In genomic region chr17:78484300-78485159, GRCh38 we compare ENCODE assay signal across 8 cellular contexts.
DNase-seq lines count a peak whose midpoint lies in the region; ATAC-seq and TF ChIP-seq lines count a peak whose summit lies in the region.

No MANE protein-coding gene starts in this region.

- peaks cover 10% of the 10 kb centered on the region for H3K27me3 Mint-ChIP-seq in CD8-positive, alpha-beta T cell (ENCODE audit: low read depth)
- peaks cover 3% of the 10 kb centered on the region for H3K27me3 Mint-ChIP-seq in activated CD4-positive, alpha-beta T cell treated with anti-CD3 and anti-CD28 coated beads for 36 hours

- H3K36me3 ChIP-seq in CD8-positive, alpha-beta T cell (ENCODE audit: insufficient read depth, low read length), result no peaks in the 10 kb centered on the region
- no peaks in the 10 kb centered on the region for H3K36me3 ChIP-seq in ectodermal cell (ENCODE audit: control insufficient read depth, insufficient read depth, low read length)
- no peaks in the 10 kb centered on the region for H3K36me3 ChIP-seq in neuronal stem cell (replicated peaks in 1 of 2; ENCODE audit: control insufficient read depth in 2 of 2, insufficient read depth in 2 of 2, low read length in 2 of 2)
- H3K36me3 ChIP-seq in upper lobe of right lung, result no peaks in the 10 kb centered on the region

- peaks cover 8% of the 10 kb centered on the region for H3K4me1 ChIP-seq in CD8-positive, alpha-beta T cell (ENCODE audit: insufficient read depth, low read length)
- H3K4me1 ChIP-seq in ectodermal cell (ENCODE audit: control insufficient read depth, insufficient read depth, low read length) (no peaks in the 10 kb centered on the region), neuronal stem cell (ENCODE audit: control insufficient read depth in 2 of 2, insufficient read depth in 1 of 2, low read depth in 1 of 2, low read length in 2 of 2) (peaks cover 0 to 8% of the 10 kb centered on the region in 2 donors), upper lobe of right lung (peaks cover 5% of the 10 kb centered on the region)

- no peak overlapping the region for H3K27ac ChIP-seq in CD8-positive, alpha-beta T cell (ENCODE audit: low read depth, low read length)
- no peak overlapping the region for H3K27ac ChIP-seq in ectodermal cell (ENCODE audit: insufficient read depth, low read depth, low read length, poor library complexity, severe bottlenecking)
- H3K27ac ChIP-seq in neuronal stem cell (replicated peaks; ENCODE audit: low read length), result no peak overlapping the region
- no peak overlapping the region for H3K27ac ChIP-seq in upper lobe of right lung

- whole genome bisulfite sequencing in ectodermal cell, 2 experiments, result 12 to 23% methylated on average over 36 to 39 of the region's 39 CpGs
- WGBS in neuronal stem cell (ENCODE audit: extremely low coverage in 2 of 2, insufficient read length in 2 of 2, insufficient replicate concordance in 1 of 2), 2 donors, result no CpG with 5 or more reads among the region's 39 CpGs

- H3K27ac Mint-ChIP-seq in CD8-positive, alpha-beta T cell, result no peak overlapping the region
- H3K27ac Mint-ChIP-seq in activated CD4-positive, alpha-beta T cell treated with anti-CD3 and anti-CD28 coated beads for 36 hours, result peak overlapping the region; percentile 28

- peaks cover 10% of the 10 kb centered on the region for H3K4me1 Mint-ChIP-seq in CD8-positive, alpha-beta T cell (ENCODE audit: low read depth)
- peaks cover 7% of the 10 kb centered on the region for H3K4me1 Mint-ChIP-seq in activated CD4-positive, alpha-beta T cell treated with anti-CD3 and anti-CD28 coated beads for 36 hours

- no peaks in the 10 kb centered on the region for H3K36me3 Mint-ChIP-seq in CD8-positive, alpha-beta T cell
- no peaks in the 10 kb centered on the region for H3K36me3 Mint-ChIP-seq in activated CD4-positive, alpha-beta T cell treated with anti-CD3 and anti-CD28 coated beads for 36 hours (ENCODE audit: low read depth)

- H3K14ac ChIP-seq in neuronal stem cell (ENCODE audit: low read length), result peak overlapping the region; percentile 64

- H2BK12ac ChIP-seq in neuronal stem cell (ENCODE audit: low read length), result peak overlapping the region; percentile 69

- CTCF ChIA-PET in CD8-positive, alpha-beta T cell (lab: Charles Lee), result no interaction called here
- CTCF ChIA-PET in activated CD4-positive, alpha-beta T cell treated with anti-CD3 and anti-CD28 coated beads for 36 hours (lab: Charles Lee), result interaction anchor here (0.6 to 1.4 kb wide), 6 partner anchors 10 to 234 kb away, joined by 3 read pairs; no protein-coding TSS in a partner anchor

- H4K8ac ChIP-seq in neuronal stem cell (ENCODE audit: low read depth, low read length), result peak overlapping the region; percentile 32

- H2BK5ac ChIP-seq in neuronal stem cell (ENCODE audit: low read length), result peak overlapping the region; percentile 85

- H3K4me3 Mint-ChIP-seq in CD8-positive, alpha-beta T cell, result peak overlapping the region; percentile 72
- peak overlapping the region; percentile 67 for H3K4me3 Mint-ChIP-seq in activated CD4-positive, alpha-beta T cell treated with anti-CD3 and anti-CD28 coated beads for 36 hours

- no peaks in the 10 kb centered on the region for H3K9me3 ChIP-seq in CD8-positive, alpha-beta T cell (ENCODE audit: low read length)
- no peaks in the 10 kb centered on the region for H3K9me3 ChIP-seq in ectodermal cell (ENCODE audit: control insufficient read depth, low read length)
- no peaks in the 10 kb centered on the region for H3K9me3 ChIP-seq in neuronal stem cell (replicated peaks in 1 of 2; ENCODE audit: control insufficient read depth in 2 of 2, insufficient read depth in 1 of 2, low read depth in 1 of 2, low read length in 2 of 2)
- no peaks in the 10 kb centered on the region for H3K9me3 ChIP-seq in upper lobe of right lung

- POLR2A ChIA-PET in CD8-positive, alpha-beta T cell (lab: Charles Lee), result no interaction called here
- POLR2A ChIA-PET in activated CD4-positive, alpha-beta T cell treated with anti-CD3 and anti-CD28 coated beads for 36 hours (lab: Charles Lee), result no interaction called here

- H3K27me3 ChIP-seq in CD8-positive, alpha-beta T cell (ENCODE audit: insufficient read depth, low read length), result no peaks in the 10 kb centered on the region
- peaks cover 12% of the 10 kb centered on the region for H3K27me3 ChIP-seq in ectodermal cell (ENCODE audit: control insufficient read depth, insufficient read depth, low read length, poor library complexity, severe bottlenecking)
- H3K27me3 ChIP-seq in neuronal stem cell (ENCODE audit: control insufficient read depth in 3 of 3, insufficient read depth in 3 of 3, low read depth in 1 of 3, low read length in 3 of 3), result peaks cover 2 to 68% (median 9%) of the 10 kb centered on the region in 3 experiments
- peaks cover 5% of the 10 kb centered on the region for H3K27me3 ChIP-seq in upper lobe of right lung

- peaks cover 1% of the 10 kb centered on the region for H3K79me1 ChIP-seq in neuronal stem cell (ENCODE audit: low read depth, low read length)

- peak overlapping the region; percentile 87 for H3K23ac ChIP-seq in neuronal stem cell (ENCODE audit: low read depth, low read length, poor library complexity)

- H2AFZ ChIP-seq in neuronal stem cell (ENCODE audit: low read length), result peak overlapping the region; percentile 40

- H3K4me2 ChIP-seq in neuronal stem cell (ENCODE audit: insufficient read depth, low read length, poor library complexity, severe bottlenecking), result peak overlapping the region; percentile 88

- H3K9me3 Mint-ChIP-seq in CD8-positive, alpha-beta T cell, result no peaks in the 10 kb centered on the region
- no peaks in the 10 kb centered on the region for H3K9me3 Mint-ChIP-seq in activated CD4-positive, alpha-beta T cell treated with anti-CD3 and anti-CD28 coated beads for 36 hours (ENCODE audit: low read depth)

- H3K4me3 ChIP-seq in CD8-positive, alpha-beta T cell (ENCODE audit: low read depth, low read length), result peak overlapping the region; percentile 52
- H3K4me3 ChIP-seq in ectodermal cell (ENCODE audit: insufficient read depth, low read depth, low read length), result peak overlapping the region; percentile 42
- H3K4me3 ChIP-seq in neuronal stem cell (ENCODE audit: low read length in 2 of 2), result peak overlapping the region in 1 of 2 donors; percentile 75
- peak overlapping the region; percentile 21 for H3K4me3 ChIP-seq in upper lobe of right lung

- H2BK120ac ChIP-seq in neuronal stem cell (ENCODE audit: low read depth, low read length), result peak overlapping the region; percentile 63

- peak; percentile 25 to 78 (median 55) for DNase-seq in CD8-positive, alpha-beta T cell
- peak; percentile 80 for DNase-seq in activated CD4-positive, alpha-beta T cell treated with anti-CD3 and anti-CD28 coated beads for 36 hours
- peak; percentile 51 for DNase-seq in neuronal stem cell (ENCODE audit: low spot score)
- DNase-seq in upper lobe of right lung, result peak; percentile 76

- TF ChIP-seq CTCF in CD8-positive, alpha-beta T cell (IDR thresholded peaks at IDR 0.05), result no peak
- TF ChIP-seq CTCF in upper lobe of right lung (IDR thresholded peaks at IDR 0.05), result no peak

- H4K91ac ChIP-seq in neuronal stem cell (ENCODE audit: low read depth, low read length, poor library complexity), result no peak overlapping the region

- H2AK5ac ChIP-seq in neuronal stem cell (ENCODE audit: low read depth, low read length), result peak overlapping the region; percentile 93

- no peak overlapping the region for H3K4ac ChIP-seq in neuronal stem cell (ENCODE audit: low read length)

- H3K9ac ChIP-seq in neuronal stem cell (ENCODE audit: low read depth, low read length, poor library complexity), result no peak overlapping the region

- ATAC-seq in CD8-positive, alpha-beta T cell, result peak; percentile 99
- ATAC-seq in HG02973 (IDR thresholded peaks at IDR 0.05; ENCODE audit: unreplicated experiment) (peak; percentile 64), upper lobe of right lung (peak; percentile 90), HG02938 (IDR thresholded peaks at IDR 0.05; ENCODE audit: unreplicated experiment) (no peak), GM21717 (IDR thresholded peaks at IDR 0.05; ENCODE audit: unreplicated experiment) (no peak)
- ATAC-seq in activated CD4-positive, alpha-beta T cell treated with anti-CD3 and anti-CD28 coated beads for 36 hours, result peak; percentile 98

- peak overlapping the region; percentile 92 for H3K18ac ChIP-seq in neuronal stem cell (ENCODE audit: low read length)

- H2BK15ac ChIP-seq in neuronal stem cell (ENCODE audit: low read length), result peak overlapping the region; percentile 98

- intact Hi-C loops in CD8-positive, alpha-beta T cell (cut with DNase I, micrococcal nuclease), result no loop called here
- intact Hi-C loops in activated CD4-positive, alpha-beta T cell treated with anti-CD3 and anti-CD28 coated beads for 36 hours (cut with DNase I, micrococcal nuclease), result loop anchor here in 1 of 2 experiments (1.0 kb wide), 1 partner anchor 356 kb away; the partner anchor contains the start of gene USP36
- intact Hi-C loops in upper lobe of right lung (cut with DNase I), result no loop called here

Comparison
In these comparisons a context has a peak if more than half of its experiments do, and no peak if none do; other contexts are left out.
1. ATAC-seq: peak in CD8-positive, alpha-beta T cell (single experiment), HG02973 (single experiment), activated CD4-positive, alpha-beta T cell treated with anti-CD3 and anti-CD28 coated beads for 36 hours (single experiment) and upper lobe of right lung (single experiment); none in HG02938 (single experiment) and GM21717 (single experiment).
2. Peak in every context shown above with its lines, with median percentiles within 50 percentile points of each other: DNase-seq.